8 cellular contexts compared by ENCODE assay signal in the genomic region with DNA sequence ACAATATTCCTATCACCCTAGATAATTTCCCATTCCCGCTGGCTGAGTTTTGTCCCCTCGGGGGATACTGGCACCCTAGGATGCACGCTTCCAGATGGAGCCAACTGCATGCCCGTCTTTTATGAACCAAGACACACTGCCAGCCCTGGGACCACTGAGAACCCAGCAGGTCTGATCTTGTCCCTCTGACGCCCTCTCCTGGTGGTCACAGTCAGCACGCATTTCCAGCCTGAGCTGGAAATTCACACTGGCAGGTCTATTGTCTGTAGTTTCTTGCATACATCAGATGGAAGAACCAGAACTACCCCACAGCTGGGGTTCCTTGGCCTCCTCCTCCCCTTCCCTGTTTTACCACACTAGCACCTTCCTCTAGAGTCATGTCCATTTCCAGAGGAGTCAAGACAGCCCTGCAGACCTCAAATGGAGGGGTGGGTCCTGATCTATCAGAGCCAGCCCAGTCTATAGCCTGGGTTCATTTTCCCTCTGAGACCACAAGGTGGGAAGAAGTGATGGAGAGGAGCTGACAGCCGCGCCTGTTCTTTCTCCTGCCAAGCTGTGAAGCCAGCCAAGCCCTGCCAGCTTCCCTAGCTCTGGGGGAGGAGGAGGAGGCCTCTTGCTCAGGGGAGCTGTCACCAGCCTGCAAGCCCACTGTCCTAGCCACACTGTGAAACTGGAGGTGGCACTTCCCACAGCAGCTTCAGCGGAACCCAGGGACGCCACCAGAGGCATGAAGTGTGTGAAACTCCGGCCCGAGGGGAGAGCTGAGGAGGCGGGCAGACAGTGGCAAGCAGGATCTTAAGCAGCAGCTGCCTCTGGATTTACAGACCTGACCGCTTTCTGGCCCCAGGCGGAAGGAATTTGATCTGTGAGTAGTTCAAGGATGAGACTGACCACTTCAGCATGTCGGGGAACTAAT. TPM values are rescaled to one million over a fixed set of nuclear protein-coding genes. Genes with fewer than 3 reads are reported as not detected.
DNase-seq lines count a peak whose midpoint lies in the region; ATAC-seq and TF ChIP-seq lines count a peak whose summit lies in the region.

No MANE protein-coding gene starts in this region.

- H3K27me3 Mint-ChIP-seq in activated CD4-positive, alpha-beta T cell treated with anti-CD3 and anti-CD28 coated beads, Interleukin-2, amount 10 ng/mL, durations not matched to agents 24 days and 14 days = peaks cover 3% of the 10 kb centered on the region

- peak; percentile 50 for DNase-seq in GM19238 (ENCODE audit: insufficient read length, low spot score)
- DNase-seq in NCI-H460 (ENCODE audit: extremely low read depth, low read depth) = peak; percentile 63
- peak; percentile 91 for DNase-seq in activated CD4-positive, alpha-beta T cell treated with anti-CD3 and anti-CD28 coated beads, Interleukin-2, amount 10 ng/mL, durations not matched to agents 24 days and 14 days
- peak; percentile 77 for DNase-seq in lung microvascular endothelial cell (ENCODE audit: low read depth in 2 of 2)
- DNase-seq in stimulated activated CD4-positive, alpha-beta T cell treated with anti-CD3 and anti-CD28 coated beads, TNF-alpha, amount 100 ng/mL, for 4 hours (ENCODE audit: low read depth in 3 of 3) = peak; percentile 15 to 45 (median 29)

- peak; percentile 89 for TF ChIP-seq CTCF in 22Rv1 (IDR thresholded peaks at IDR 0.05)

- no peaks in the 10 kb centered on the region for H3K9me3 Mint-ChIP-seq in activated CD4-positive, alpha-beta T cell treated with anti-CD3 and anti-CD28 coated beads, Interleukin-2, amount 10 ng/mL, durations not matched to agents 24 days and 14 days

- no peak overlapping the region for H3K4me3 Mint-ChIP-seq in activated CD4-positive, alpha-beta T cell treated with anti-CD3 and anti-CD28 coated beads, Interleukin-2, amount 10 ng/mL, durations not matched to agents 24 days and 14 days

- H3K4me1 Mint-ChIP-seq in activated CD4-positive, alpha-beta T cell treated with anti-CD3 and anti-CD28 coated beads, Interleukin-2, amount 10 ng/mL, durations not matched to agents 24 days and 14 days = peaks cover 5% of the 10 kb centered on the region

- intact Hi-C loops in activated CD4-positive, alpha-beta T cell treated with anti-CD3 and anti-CD28 coated beads, Interleukin-2, amount 10 ng/mL, durations not matched to agents 24 days and 14 days (cut with micrococcal nuclease) = no loop called here

- H3K27ac ChIP-seq in 22Rv1 = no peak overlapping the region
- H3K27ac ChIP-seq in cingulate gyrus (ENCODE audit: low read depth, low read length) = peak overlapping the region; percentile 60

- ATAC-seq in HG02623 (IDR thresholded peaks at IDR 0.05; ENCODE audit: unreplicated experiment) = no peak

- no peak overlapping the region for H3K27ac Mint-ChIP-seq in activated CD4-positive, alpha-beta T cell treated with anti-CD3 and anti-CD28 coated beads, Interleukin-2, amount 10 ng/mL, durations not matched to agents 24 days and 14 days

- H3K36me3 Mint-ChIP-seq in activated CD4-positive, alpha-beta T cell treated with anti-CD3 and anti-CD28 coated beads, Interleukin-2, amount 10 ng/mL, durations not matched to agents 24 days and 14 days (ENCODE audit: low read depth) = no peaks in the 10 kb centered on the region

RNA-seq across cellular contexts. Expression of a gene that starts 29.3 kb away (rescaled TPM):
- total RNA-seq in NCI-H460 (2014; rRNA removed; shearing (Covaris generic)) = 30.8 and 35.1 TPM in 2 replicates
- 15.6 and 26.5 TPM in 2 replicates for polyA plus RNA-seq in NCI-H460 (2014; cell fraction: nucleus; rRNA removed)
- total RNA-seq in activated CD4-positive, alpha-beta T cell treated with anti-CD3 and anti-CD28 coated beads, Interleukin-2, amount 10 ng/mL, durations not matched to agents 24 days and 14 days = 3.4 and 3.7 TPM in 2 replicates
- total RNA-seq in lung microvascular endothelial cell = 112 and 221 TPM in 2 replicates

RNA-seq across cellular contexts. Expression of a gene that starts 37.9 kb away (rescaled TPM):
- total RNA-seq in NCI-H460 (2014; rRNA removed; shearing (Covaris generic)) = not detected in 2 replicates
- 0.61 TPM in 1 of 2 replicates, not detected in the other for polyA plus RNA-seq in NCI-H460 (2014; cell fraction: nucleus; rRNA removed)
- 0.35 and 0.38 TPM in 2 replicates for total RNA-seq in activated CD4-positive, alpha-beta T cell treated with anti-CD3 and anti-CD28 coated beads, Interleukin-2, amount 10 ng/mL, durations not matched to agents 24 days and 14 days
- total RNA-seq in lung microvascular endothelial cell = not detected in 2 replicates

RNA-seq across cellular contexts. Expression of a gene that starts 44.9 kb away (rescaled TPM):
- 20.9 and 24.7 TPM in 2 replicates for total RNA-seq in NCI-H460 (2014; rRNA removed; shearing (Covaris generic))
- polyA plus RNA-seq in NCI-H460 (2014; cell fraction: nucleus; rRNA removed) = 26.4 and 30.4 TPM in 2 replicates
- total RNA-seq in activated CD4-positive, alpha-beta T cell treated with anti-CD3 and anti-CD28 coated beads, Interleukin-2, amount 10 ng/mL, durations not matched to agents 24 days and 14 days = 82.5 and 86.3 TPM in 2 replicates
- total RNA-seq in lung microvascular endothelial cell = 10.5 and 15.1 TPM in 2 replicates

RNA-seq across cellular contexts. Expression of a gene that starts 45.2 kb away (rescaled TPM):
- 47.6 and 51.2 TPM in 2 replicates for total RNA-seq in NCI-H460 (2014; rRNA removed; shearing (Covaris generic))
- 74.6 and 90.9 TPM in 2 replicates for polyA plus RNA-seq in NCI-H460 (2014; cell fraction: nucleus; rRNA removed)
- total RNA-seq in activated CD4-positive, alpha-beta T cell treated with anti-CD3 and anti-CD28 coated beads, Interleukin-2, amount 10 ng/mL, durations not matched to agents 24 days and 14 days = 32.9 and 35.5 TPM in 2 replicates
- total RNA-seq in lung microvascular endothelial cell = 20.0 and 22.8 TPM in 2 replicates

RNA-seq across cellular contexts. Expression of a gene that starts 55.7 kb away (rescaled TPM):
- 211 and 218 TPM in 2 replicates for total RNA-seq in NCI-H460 (2014; rRNA removed; shearing (Covaris generic))
- polyA plus RNA-seq in NCI-H460 (2014; cell fraction: nucleus; rRNA removed) = 1,878 and 3,883 TPM in 2 replicates
- total RNA-seq in activated CD4-positive, alpha-beta T cell treated with anti-CD3 and anti-CD28 coated beads, Interleukin-2, amount 10 ng/mL, durations not matched to agents 24 days and 14 days = 515 and 539 TPM in 2 replicates
- 142 and 143 TPM in 2 replicates for total RNA-seq in lung microvascular endothelial cell

Comparison
In these comparisons a context has a peak if more than half of its experiments do, and no peak if none do; other contexts are left out.
1. DNase-seq: peak in every context shown above with its lines; median percentile 91 in activated CD4-positive, alpha-beta T cell treated with anti-CD3 and anti-CD28 coated beads, Interleukin-2, amount 10 ng/mL, durations not matched to agents 24 days and 14 days; 77 in lung microvascular endothelial cell; 63 in NCI-H460; 50 in GM19238; 29 in stimulated activated CD4-positive, alpha-beta T cell treated with anti-CD3 and anti-CD28 coated beads, TNF-alpha, amount 100 ng/mL, for 4 hours.